ENCODE assay signal across 33 cellular contexts in genomic region chr16:65876200-65876498, GRCh38.
DNase-seq lines count a peak whose midpoint lies in the region; ATAC-seq, FAIRE-seq and TF ChIP-seq lines count a peak whose summit lies in the region.
"Had no signal": no experiment of that assay in that cellular context is flagged by ENCODE, and none has a peak within 500 bp of the region (broad histone marks: within the 10 kb centered on the region; RNA-seq: fewer than 3 reads in every experiment).

No MANE protein-coding gene starts in this region.

- no peak for ATAC-seq in left ventricle myocardium superior
- no peak for ATAC-seq in GM18909 (IDR thresholded peaks at IDR 0.05; ENCODE audit: poor library complexity, unreplicated experiment)
- ATAC-seq: CD8-positive, alpha-beta T cell; heart right ventricle; natural killer cell treated with Interleukin-12 subunit alpha and Interleukin-12 subunit beta and Interleukin-15 and Interleukin-18, amount 100 ng/mL, for 72 hours; stimulated activated naive CD8-positive, alpha-beta T cell treated with anti-CD3 and anti-CD28 coated beads, Interleukin-15, Interleukin-2, amounts not matched to agents 100 U/mL and 50 U/mL, for 24 hours; WTC11 had no signal

- no peaks in the 10 kb centered on the region for H4K20me1 ChIP-seq in astrocyte (ENCODE audit: insufficient read depth, low read length)

- no peak overlapping the region for H3K9ac ChIP-seq in astrocyte (ENCODE audit: low read length)

- H3K4me2 ChIP-seq in astrocyte (ENCODE audit: low read length) = no peak overlapping the region

- no peak for FAIRE-seq in astrocyte (lab: Jason Lieb, UNC)
- FAIRE-seq: colon, urothelium cell line had no signal

- H3K27ac Mint-ChIP-seq in astrocyte (ENCODE audit: unreplicated experiment) = no peak overlapping the region
- peak overlapping the region; percentile 47 to 72 (median 54) for H3K27ac Mint-ChIP-seq in nephron
- H3K27ac Mint-ChIP-seq: activated CD4-positive, alpha-beta T cell treated with anti-CD3 and anti-CD28 coated beads, Interleukin-2, amount 10 ng/mL, durations not matched to agents 24 days and 14 days; activated naive CD8-positive, alpha-beta T cell; B cell; CD8-positive, alpha-beta T cell; natural killer cell treated with Interleukin-12 subunit alpha and Interleukin-12 subunit beta and Interleukin-15 and Interleukin-18, amount 100 ng/mL, for 72 hours; WTC11 had no signal

- H3K9me3 ChIP-seq in astrocyte (ENCODE audit: insufficient read depth, low read depth, low read length) = no peaks in the 10 kb centered on the region
- H3K9me3 ChIP-seq: ovary, testis had no signal

- H3K4me1 Mint-ChIP-seq in astrocyte (ENCODE audit: low read depth, unreplicated experiment) (peaks cover 6% of the 10 kb centered on the region), nephron (peaks cover 28% of the 10 kb centered on the region)
- H3K4me1 Mint-ChIP-seq: activated CD4-positive, alpha-beta T cell treated with anti-CD3 and anti-CD28 coated beads, Interleukin-2, amount 10 ng/mL, durations not matched to agents 24 days and 14 days; B cell had no signal

- TF ChIP-seq CTCF in AG09309 (IDR thresholded peaks at IDR 0.05; ENCODE audit: control insufficient read depth, insufficient read depth, low read depth, low read length, missing control alignments) = no peak
- TF ChIP-seq CTCF in astrocyte (IDR thresholded peaks at IDR 0.05; ENCODE audit: insufficient read depth, low read depth, low read length) = no peak
- no peak for TF ChIP-seq CTCF in nephron (IDR thresholded peaks at IDR 0.05; ENCODE audit: unreplicated experiment in 3 of 3)

- H3K4me1 ChIP-seq in astrocyte (ENCODE audit: insufficient read depth, low read length) = no peaks in the 10 kb centered on the region
- H3K4me1 ChIP-seq: heart right ventricle, testis had no signal

- H3K4me3 ChIP-seq in AG09309 (ENCODE audit: control insufficient read depth, low read depth, low read length) (no peak overlapping the region), astrocyte (ENCODE audit: insufficient read depth, low read depth, low read length) (no peak overlapping the region)
- H3K4me3 ChIP-seq: cardiac muscle cell, heart right ventricle, ovary, skin epidermis, testis had no signal

- intact Hi-C loops in left ventricle myocardium superior (cut with micrococcal nuclease) = no loop called here

- no peaks in the 10 kb centered on the region for H3K36me3 ChIP-seq in astrocyte (ENCODE audit: insufficient read depth, low read length)
- H3K36me3 ChIP-seq: cardiac muscle cell, heart right ventricle, ovary had no signal

- no peak overlapping the region for H2AFZ ChIP-seq in astrocyte (ENCODE audit: low read depth, low read length)

- no peak overlapping the region for H3K27ac ChIP-seq in astrocyte (ENCODE audit: low read depth, low read length)
- H3K27ac ChIP-seq: cardiac muscle cell, heart right ventricle, ovary, skin epidermis, testis had no signal

- H3K27me3 Mint-ChIP-seq in astrocyte (ENCODE audit: low read depth, unreplicated experiment) (peaks cover 13% of the 10 kb centered on the region), nephron (ENCODE audit: low read depth) (no peaks in the 10 kb centered on the region)
- H3K27me3 Mint-ChIP-seq: activated CD4-positive, alpha-beta T cell treated with anti-CD3 and anti-CD28 coated beads, Interleukin-2, amount 10 ng/mL, durations not matched to agents 24 days and 14 days; activated naive CD8-positive, alpha-beta T cell; B cell had no signal

- no peaks in the 10 kb centered on the region for H3K36me3 Mint-ChIP-seq in astrocyte (ENCODE audit: low read depth, unreplicated experiment)
- H3K36me3 Mint-ChIP-seq in nephron (ENCODE audit: low read depth) = no peaks in the 10 kb centered on the region
- H3K36me3 Mint-ChIP-seq: activated naive CD8-positive, alpha-beta T cell; CD8-positive, alpha-beta T cell; natural killer cell treated with Interleukin-12 subunit alpha and Interleukin-12 subunit beta and Interleukin-15 and Interleukin-18, amount 100 ng/mL, for 72 hours; WTC11 had no signal

- H3K9me3 Mint-ChIP-seq in astrocyte (ENCODE audit: unreplicated experiment) = no peaks in the 10 kb centered on the region
- H3K9me3 Mint-ChIP-seq in nephron = peaks cover 4% of the 10 kb centered on the region
- H3K9me3 Mint-ChIP-seq: activated CD4-positive, alpha-beta T cell treated with anti-CD3 and anti-CD28 coated beads, Interleukin-2, amount 10 ng/mL, durations not matched to agents 24 days and 14 days; CD8-positive, alpha-beta T cell; natural killer cell treated with Interleukin-12 subunit alpha and Interleukin-12 subunit beta and Interleukin-15 and Interleukin-18, amount 100 ng/mL, for 72 hours had no signal

- no peak overlapping the region for H3K4me3 Mint-ChIP-seq in astrocyte (ENCODE audit: unreplicated experiment)
- no peak overlapping the region for H3K4me3 Mint-ChIP-seq in nephron
- H3K4me3 Mint-ChIP-seq: activated CD4-positive, alpha-beta T cell treated with anti-CD3 and anti-CD28 coated beads, Interleukin-2, amount 10 ng/mL, durations not matched to agents 24 days and 14 days; activated naive CD8-positive, alpha-beta T cell; B cell; CD8-positive, alpha-beta T cell; natural killer cell treated with Interleukin-12 subunit alpha and Interleukin-12 subunit beta and Interleukin-15 and Interleukin-18, amount 100 ng/mL, for 72 hours; WTC11 had no signal

- H3K79me2 ChIP-seq in astrocyte (ENCODE audit: insufficient read depth, low read length) = no peaks in the 10 kb centered on the region

- H3K27me3 ChIP-seq in astrocyte (ENCODE audit: insufficient read depth, low read length) = peaks cover 2% of the 10 kb centered on the region
- H3K27me3 ChIP-seq: cardiac muscle cell, ovary, testis had no signal

- peak; percentile 16 for DNase-seq in AG09309 (ENCODE audit: low read depth)
- DNase-seq in HS-5 (ENCODE audit: low read depth) = peak; percentile 37
- DNase-seq in astrocyte (ENCODE audit: low read depth) = peak; percentile 14
- DNase-seq in NCI-H2171 treated with DMSO at 0.1 percent for 48 hours (lab: John Stamatoyannopoulos, UW) = no peak
- DNase-seq in NCI-H446 treated with DMSO at 0.1 percent for 48 hours (lab: John Stamatoyannopoulos, UW) = no peak
- no peak for DNase-seq in left ventricle myocardium superior
- DNase-seq: activated CD4-positive, alpha-beta T cell treated with anti-CD3 and anti-CD28 coated beads, Interleukin-2, amount 10 ng/mL, durations not matched to agents 24 days and 14 days; activated CD8-positive, alpha-beta memory T cell treated with anti-CD3 and anti-CD28 coated beads for 24 hours; activated effector memory CD4-positive, alpha-beta T cell treated with Interleukin-2 at 50 U/mL for 16 hours; aorta; CD8-positive, alpha-beta T cell; effector CD8-positive, alpha-beta T cell; erythroblast; foreskin melanocyte; HCEC 1CT; heart right ventricle; Kasumi-1; MV-4-11; NCI-H146; NCI-H446; ovary; stimulated activated naive CD8-positive, alpha-beta T cell treated with anti-CD3 and anti-CD28 coated beads, Interleukin-15, Interleukin-2, amounts not matched to agents 100 U/mL and 50 U/mL, for 24 hours; testis had no signal

Comparison
In these comparisons a context has a peak if more than half of its experiments do, and no peak if none do; other contexts are left out.
1. DNase-seq: peak in AG09309 (single experiment), HS-5 (single experiment) and astrocyte (single experiment); none in NCI-H2171 treated with DMSO at 0.1 percent for 48 hours (single experiment), NCI-H446 treated with DMSO at 0.1 percent for 48 hours (single experiment) and left ventricle myocardium superior (single experiment).